In genomic region chr3:150703756-150704344, GRCh38 we compare ENCODE assay signal across 7 cellular contexts.
A peak's percentile ranks its signal among the peaks of the same experiment; 100 is the strongest.
DNase-seq lines count a peak whose midpoint lies in the region; ATAC-seq and TF ChIP-seq lines count a peak whose summit lies in the region.

Gene ERICH6, minus strand, starts transcription at chr3:150703920. Its CDS starts 22 bp downstream, at chr3:150703898.

- H3K27me3 Mint-ChIP-seq in T-helper 2 cell treated with Interferon-gamma antibody and Interleukin-4, amounts not matched to agents 5 μg/mL and 100 μg/mL, for 36 hours (ENCODE audit: low read depth): peaks cover 10% of the 10 kb centered on the region

- H3K4me3 ChIP-seq in astrocyte of the cerebellum (ENCODE audit: low read depth, low read length) (peak within 1 kb of the TSS; percentile 73), retinal pigment epithelial cell (ENCODE audit: low read length) (peak within 1 kb of the TSS; percentile 82)

- H3K36me3 Mint-ChIP-seq in T-helper 2 cell treated with Interferon-gamma antibody and Interleukin-4, amounts not matched to agents 5 μg/mL and 100 μg/mL, for 36 hours (ENCODE audit: low read depth): peaks cover 14% of the 10 kb centered on the region

- H3K9me3 Mint-ChIP-seq in T-helper 2 cell treated with Interferon-gamma antibody and Interleukin-4, amounts not matched to agents 5 μg/mL and 100 μg/mL, for 36 hours: peaks cover 4% of the 10 kb centered on the region

- in situ Hi-C loops in astrocyte of the cerebellum (cut with HindIII; ENCODE audit: low sequenced_read_pairs): no loop called here

- TF ChIP-seq CTCF in astrocyte of the cerebellum (IDR thresholded peaks at IDR 0.05; ENCODE audit: low read depth, low read length, missing control alignments) (no peak), retinal pigment epithelial cell (conservative IDR thresholded peaks at IDR 0.05; ENCODE audit: low read depth, low read length) (no peak)

- DNase-seq in NCI-H1694 (lab: John Stamatoyannopoulos, UW) (peak; percentile 47), astrocyte of the cerebellum (ENCODE audit: low read depth) (peak; percentile 64), hippocampal formation (lab: John Stamatoyannopoulos, UW) (peak; percentile 73 to 83), retinal pigment epithelial cell (ENCODE audit: low read depth) (peak; percentile 66)
- DNase-seq in T-helper 2 cell treated with Interferon-gamma antibody and Interleukin-4, amounts not matched to agents 5 μg/mL and 100 μg/mL, for 36 hours (ENCODE audit: low spot score): peak; percentile 85

- peak within 1 kb of the TSS; percentile 92 for H3K4me3 Mint-ChIP-seq in T-helper 2 cell treated with Interferon-gamma antibody and Interleukin-4, amounts not matched to agents 5 μg/mL and 100 μg/mL, for 36 hours

- peak within 1 kb of the TSS; percentile 97 for H3K27ac Mint-ChIP-seq in T-helper 2 cell treated with Interferon-gamma antibody and Interleukin-4, amounts not matched to agents 5 μg/mL and 100 μg/mL, for 36 hours

- H3K4me1 Mint-ChIP-seq in T-helper 2 cell treated with Interferon-gamma antibody and Interleukin-4, amounts not matched to agents 5 μg/mL and 100 μg/mL, for 36 hours (ENCODE audit: low read depth): peaks cover 15% of the 10 kb centered on the region

- ATAC-seq in GM18499 (IDR thresholded peaks at IDR 0.05; ENCODE audit: insufficient read depth, unreplicated experiment): peak; percentile 83
- ATAC-seq in HG02885 (IDR thresholded peaks at IDR 0.05; ENCODE audit: poor library complexity, unreplicated experiment): peak; percentile 99

Comparison
In these comparisons a context has a peak if more than half of its experiments do, and no peak if none do; other contexts are left out.
1. Peak in every context shown above with its lines: DNase-seq, ATAC-seq and H3K4me3 ChIP-seq.